10 cellular contexts compared by ENCODE assay signal in genomic region chr2:181306785-181307184, GRCh38.
DNase-seq lines count a peak whose midpoint lies in the region; ATAC-seq and TF ChIP-seq lines count a peak whose summit lies in the region.
"Had no signal": no experiment of that assay in that cellular context is flagged by ENCODE, and none has a peak within 500 bp of the region (broad histone marks: within the 10 kb centered on the region; RNA-seq: fewer than 3 reads in every experiment).

No MANE protein-coding gene starts in this region.

- peaks cover 4% of the 10 kb centered on the region for H3K36me3 Mint-ChIP-seq in activated CD8-positive, alpha-beta memory T cell treated with anti-CD3 and anti-CD28 coated beads, Interleukin-2, amount 10 ng/mL, durations not matched to agents 7 days and 5 days
- H3K36me3 Mint-ChIP-seq in activated naive CD8-positive, alpha-beta T cell treated with anti-CD3 and anti-CD28 coated beads, Interleukin-2, amount 50 U/mL, for 24 hours (ENCODE audit: low read depth): no peaks in the 10 kb centered on the region
- H3K36me3 Mint-ChIP-seq in stimulated activated effector memory CD8-positive, alpha-beta T cell treated with anti-CD3 and anti-CD28 coated beads, Interleukin-12 subunit alpha, Interleukin-12 subunit beta, amount 100 ng/mL, for 72 hours: no peaks in the 10 kb centered on the region
- no peaks in the 10 kb centered on the region for H3K36me3 Mint-ChIP-seq in Calu3 (ENCODE audit: insufficient read depth, unreplicated experiment)

- TF ChIP-seq CTCF in Calu3 (IDR thresholded peaks at IDR 0.05; ENCODE audit: unreplicated experiment): no peak

- CTCF ChIA-PET in activated CD8-positive, alpha-beta memory T cell treated with anti-CD3 and anti-CD28 coated beads, Interleukin-2, amount 10 ng/mL, durations not matched to agents 7 days and 5 days (lab: Charles Lee): interaction anchor here (1.4 to 8.5 kb wide), 3 partner anchors 30 to 151 kb away, joined by 3 to 68 read pairs (median 6); partner anchors contain the start of gene ITGA4
- CTCF ChIA-PET in Calu3 (lab: Charles Lee): no interaction called here

- intact Hi-C loops in Calu3 (cut with micrococcal nuclease; ENCODE audit: unreplicated experiment): no loop called here

- no TSS peak for BruUV-seq in Calu3 (replicated peaks; lab: Mats Ljungman, UMichigan)

- in situ Hi-C loops in KBM-7 (cut with MboI; ENCODE audit: low pct_unique_long_range_greater_than_20kb, low sequenced_read_pairs): no loop called here

- DNase-seq in activated CD8-positive, alpha-beta memory T cell treated with anti-CD3 and anti-CD28 coated beads, Interleukin-2, amount 10 ng/mL, durations not matched to agents 7 days and 5 days: no peak
- no peak for DNase-seq in activated CD8-positive, alpha-beta memory T cell treated with anti-CD3 and anti-CD28 coated beads for 24 hours
- DNase-seq in activated naive CD8-positive, alpha-beta T cell treated with anti-CD3 and anti-CD28 coated beads, Interleukin-2, amount 50 U/mL, for 24 hours: no peak
- no peak for DNase-seq in stimulated activated effector memory CD8-positive, alpha-beta T cell treated with anti-CD3 and anti-CD28 coated beads, Interleukin-12 subunit alpha, Interleukin-12 subunit beta, amount 100 ng/mL, for 72 hours (ENCODE audit: low spot score in 2 of 2)
- DNase-seq in Calu3 (no peak), KBM-7 (no peak), DMS 273 treated with DMSO at 0.1 percent for 48 hours (lab: John Stamatoyannopoulos, UW) (no peak)
- DNase-seq: NCI-H1092 treated with DMSO at 0.1 percent for 48 hours had no signal

- no peaks in the 10 kb centered on the region for H3K27me3 Mint-ChIP-seq in activated CD8-positive, alpha-beta memory T cell treated with anti-CD3 and anti-CD28 coated beads, Interleukin-2, amount 10 ng/mL, durations not matched to agents 7 days and 5 days
- H3K27me3 Mint-ChIP-seq in activated naive CD8-positive, alpha-beta T cell treated with anti-CD3 and anti-CD28 coated beads, Interleukin-2, amount 50 U/mL, for 24 hours: no peaks in the 10 kb centered on the region
- H3K27me3 Mint-ChIP-seq in Calu3 (ENCODE audit: unreplicated experiment): no peaks in the 10 kb centered on the region
- H3K27me3 Mint-ChIP-seq: dendritic cell treated with granulocyte-macrophage colony-stimulating factor and Interleukin-4, amounts not matched to agents 40 ng/mL and 50 ng/mL, for 4 days had no signal

- peak overlapping the region; percentile 95 for H3K27ac Mint-ChIP-seq in activated CD8-positive, alpha-beta memory T cell treated with anti-CD3 and anti-CD28 coated beads, Interleukin-2, amount 10 ng/mL, durations not matched to agents 7 days and 5 days
- H3K27ac Mint-ChIP-seq in activated naive CD8-positive, alpha-beta T cell treated with anti-CD3 and anti-CD28 coated beads, Interleukin-2, amount 50 U/mL, for 24 hours: peak overlapping the region; percentile 93
- peak overlapping the region; percentile 92 for H3K27ac Mint-ChIP-seq in stimulated activated effector memory CD8-positive, alpha-beta T cell treated with anti-CD3 and anti-CD28 coated beads, Interleukin-12 subunit alpha, Interleukin-12 subunit beta, amount 100 ng/mL, for 72 hours
- H3K27ac Mint-ChIP-seq in Calu3 (ENCODE audit: unreplicated experiment): no peak overlapping the region
- H3K27ac Mint-ChIP-seq: dendritic cell treated with granulocyte-macrophage colony-stimulating factor and Interleukin-4, amounts not matched to agents 40 ng/mL and 50 ng/mL, for 4 days had no signal

- no peak for ATAC-seq in activated CD8-positive, alpha-beta memory T cell treated with anti-CD3 and anti-CD28 coated beads, Interleukin-2, amount 10 ng/mL, durations not matched to agents 7 days and 5 days
- ATAC-seq in HG03378 (IDR thresholded peaks at IDR 0.05; ENCODE audit: unreplicated experiment): peak; percentile 17
- ATAC-seq in activated naive CD8-positive, alpha-beta T cell treated with anti-CD3 and anti-CD28 coated beads, Interleukin-2, amount 50 U/mL, for 24 hours: no peak
- no peak for ATAC-seq in stimulated activated effector memory CD8-positive, alpha-beta T cell treated with anti-CD3 and anti-CD28 coated beads, Interleukin-12 subunit alpha, Interleukin-12 subunit beta, amount 100 ng/mL, for 72 hours

- H3K4me3 Mint-ChIP-seq in activated CD8-positive, alpha-beta memory T cell treated with anti-CD3 and anti-CD28 coated beads, Interleukin-2, amount 10 ng/mL, durations not matched to agents 7 days and 5 days: peak overlapping the region; percentile 59
- peak overlapping the region; percentile 81 for H3K4me3 Mint-ChIP-seq in activated naive CD8-positive, alpha-beta T cell treated with anti-CD3 and anti-CD28 coated beads, Interleukin-2, amount 50 U/mL, for 24 hours
- H3K4me3 Mint-ChIP-seq in stimulated activated effector memory CD8-positive, alpha-beta T cell treated with anti-CD3 and anti-CD28 coated beads, Interleukin-12 subunit alpha, Interleukin-12 subunit beta, amount 100 ng/mL, for 72 hours: peak overlapping the region; percentile 66
- no peak overlapping the region for H3K4me3 Mint-ChIP-seq in Calu3 (ENCODE audit: low read depth, unreplicated experiment)
- H3K4me3 Mint-ChIP-seq: dendritic cell treated with granulocyte-macrophage colony-stimulating factor and Interleukin-4, amounts not matched to agents 40 ng/mL and 50 ng/mL, for 4 days had no signal

- H3K9me3 Mint-ChIP-seq in activated CD8-positive, alpha-beta memory T cell treated with anti-CD3 and anti-CD28 coated beads, Interleukin-2, amount 10 ng/mL, durations not matched to agents 7 days and 5 days (ENCODE audit: low read depth): no peaks in the 10 kb centered on the region
- H3K9me3 Mint-ChIP-seq in activated naive CD8-positive, alpha-beta T cell treated with anti-CD3 and anti-CD28 coated beads, Interleukin-2, amount 50 U/mL, for 24 hours: no peaks in the 10 kb centered on the region
- no peaks in the 10 kb centered on the region for H3K9me3 Mint-ChIP-seq in stimulated activated effector memory CD8-positive, alpha-beta T cell treated with anti-CD3 and anti-CD28 coated beads, Interleukin-12 subunit alpha, Interleukin-12 subunit beta, amount 100 ng/mL, for 72 hours
- H3K9me3 Mint-ChIP-seq in Calu3 (ENCODE audit: low read depth, unreplicated experiment): no peaks in the 10 kb centered on the region
- H3K9me3 Mint-ChIP-seq: dendritic cell treated with granulocyte-macrophage colony-stimulating factor and Interleukin-4, amounts not matched to agents 40 ng/mL and 50 ng/mL, for 4 days had no signal

- H3K4me1 Mint-ChIP-seq in activated CD8-positive, alpha-beta memory T cell treated with anti-CD3 and anti-CD28 coated beads, Interleukin-2, amount 10 ng/mL, durations not matched to agents 7 days and 5 days: peaks cover 69% of the 10 kb centered on the region
- peaks cover 72% of the 10 kb centered on the region for H3K4me1 Mint-ChIP-seq in activated naive CD8-positive, alpha-beta T cell treated with anti-CD3 and anti-CD28 coated beads, Interleukin-2, amount 50 U/mL, for 24 hours
- H3K4me1 Mint-ChIP-seq in stimulated activated effector memory CD8-positive, alpha-beta T cell treated with anti-CD3 and anti-CD28 coated beads, Interleukin-12 subunit alpha, Interleukin-12 subunit beta, amount 100 ng/mL, for 72 hours: peaks cover 25% of the 10 kb centered on the region
- H3K4me1 Mint-ChIP-seq in Calu3 (ENCODE audit: low read depth, unreplicated experiment): no peaks in the 10 kb centered on the region
